1 cellular context compared by ENCODE assay signal in genomic region chr1:109620890-109621289, GRCh38.
A peak's percentile ranks its signal among the peaks of the same experiment; 100 is the strongest.
TF ChIP-seq lines count a peak whose summit lies in the region.

No MANE protein-coding gene starts in this region.

TF ChIP-seq in HepG2, 621 proteins besides CTCF, POLR2A, EP300 and RAD21 (continued from another document and continues in another):
- TF ChIP-seq RERE (CRISPR knock-in tag; IDR thresholded peaks at IDR 0.05; ENCODE audit: low read depth) = no peak
- TF ChIP-seq ZNF33B (CRISPR knock-in tag; IDR thresholded peaks at IDR 0.05) = no peak
- peak; percentile 82 for TF ChIP-seq HDAC1 (CRISPR knock-in tag; IDR thresholded peaks at IDR 0.05)
- no peak for TF ChIP-seq LRRFIP1 (CRISPR knock-in tag; conservative IDR thresholded peaks at IDR 0.05)
- TF ChIP-seq ZNF446 (CRISPR knock-in tag; IDR thresholded peaks at IDR 0.05) = no peak
- no peak for TF ChIP-seq ELF4 (CRISPR knock-in tag; IDR thresholded peaks at IDR 0.05; ENCODE audit: borderline replicate concordance)
- no peak for TF ChIP-seq ZNF318 (CRISPR knock-in tag; IDR thresholded peaks at IDR 0.05)
- TF ChIP-seq GMEB1 (CRISPR knock-in tag; IDR thresholded peaks at IDR 0.05; ENCODE audit: borderline replicate concordance) = no peak; the same call in 1 of the 2 replicates
- no peak for TF ChIP-seq ZNF713 (CRISPR knock-in tag; IDR thresholded peaks at IDR 0.05)
- TF ChIP-seq HDAC2 (CRISPR knock-in tag; IDR thresholded peaks at IDR 0.05) = no peak; the same call in 1 of the 2 replicates
- TF ChIP-seq ZNF234 (CRISPR knock-in tag; conservative IDR thresholded peaks at IDR 0.05) = no peak
- TF ChIP-seq ZNF549 (CRISPR knock-in tag; IDR thresholded peaks at IDR 0.05) = no peak
- no peak for TF ChIP-seq CEBPB (IDR thresholded peaks at IDR 0.05; ENCODE audit: borderline replicate concordance, low read depth, low read length)
- TF ChIP-seq SOX13 (IDR thresholded peaks at IDR 0.05) = no peak
- TF ChIP-seq SOX13 (CRISPR knock-in tag; conservative IDR thresholded peaks at IDR 0.05 in 1 of 2, IDR thresholded peaks at IDR 0.05 in 1 of 2) = peak in 1 of 2 experiments; percentile 34; a peak in 1 of 4 replicates
- TF ChIP-seq CEBPG (CRISPR knock-in tag; IDR thresholded peaks at IDR 0.05) = no peak
- TF ChIP-seq ZNF597 (CRISPR knock-in tag; IDR thresholded peaks at IDR 0.05) = no peak
- peak; percentile 20; the same call in 1 of the 2 replicates for TF ChIP-seq BCL6 (CRISPR knock-in tag; IDR thresholded peaks at IDR 0.05)
- TF ChIP-seq SIN3B (IDR thresholded peaks at IDR 0.05; ENCODE audit: low read length) = no peak
- no peak for TF ChIP-seq JUNB (CRISPR knock-in tag; IDR thresholded peaks at IDR 0.05; ENCODE audit: borderline replicate concordance)
- TF ChIP-seq THYN1 (CRISPR knock-in tag; IDR thresholded peaks at IDR 0.05; ENCODE audit: borderline replicate concordance, low read depth) = no peak
- TF ChIP-seq TAF15 (IDR thresholded peaks at IDR 0.05; ENCODE audit: low read depth, low read length, poor library complexity, severe bottlenecking) = no peak
- TF ChIP-seq NFATC3 (CRISPR knock-in tag; IDR thresholded peaks at IDR 0.05) = no peak
- no peak for TF ChIP-seq ZNF570 (CRISPR knock-in tag; IDR thresholded peaks at IDR 0.05; ENCODE audit: borderline replicate concordance)
- no peak for TF ChIP-seq ZNF543 (CRISPR knock-in tag; IDR thresholded peaks at IDR 0.05)
- TF ChIP-seq ZNF7 (CRISPR knock-in tag; IDR thresholded peaks at IDR 0.05) = no peak
- TF ChIP-seq ZNF136 (CRISPR knock-in tag; IDR thresholded peaks at IDR 0.05; ENCODE audit: low read depth) = no peak
- no peak for TF ChIP-seq POLR2G (IDR thresholded peaks at IDR 0.05; ENCODE audit: low read depth, low read length)
- no peak for TF ChIP-seq ARNT2 (CRISPR knock-in tag; IDR thresholded peaks at IDR 0.05; ENCODE audit: low read depth)
- no peak for TF ChIP-seq JUN (CRISPR knock-in tag; IDR thresholded peaks at IDR 0.05)
- no peak for TF ChIP-seq ZNF784 (CRISPR knock-in tag; IDR thresholded peaks at IDR 0.05; ENCODE audit: borderline replicate concordance)
- no peak for TF ChIP-seq FIP1L1 (IDR thresholded peaks at IDR 0.05; ENCODE audit: borderline replicate concordance, insufficient read depth, low read depth, low read length)
- no peak for TF ChIP-seq CC2D1A (CRISPR knock-in tag; IDR thresholded peaks at IDR 0.05)
- no peak for TF ChIP-seq ATM (IDR thresholded peaks at IDR 0.05; ENCODE audit: borderline replicate concordance)
- TF ChIP-seq PAX8 (CRISPR knock-in tag; IDR thresholded peaks at IDR 0.05; ENCODE audit: borderline replicate concordance) = no peak
- peak; percentile 22; the same call in 1 of the 2 replicates for TF ChIP-seq TGIF2 (CRISPR knock-in tag; IDR thresholded peaks at IDR 0.05)
- TF ChIP-seq ZNF317 (CRISPR knock-in tag; IDR thresholded peaks at IDR 0.05) = no peak
- no peak for TF ChIP-seq PRDM15 (CRISPR knock-in tag; IDR thresholded peaks at IDR 0.05)
